ENCODE assay signal across 19 cellular contexts in the genomic region with DNA sequence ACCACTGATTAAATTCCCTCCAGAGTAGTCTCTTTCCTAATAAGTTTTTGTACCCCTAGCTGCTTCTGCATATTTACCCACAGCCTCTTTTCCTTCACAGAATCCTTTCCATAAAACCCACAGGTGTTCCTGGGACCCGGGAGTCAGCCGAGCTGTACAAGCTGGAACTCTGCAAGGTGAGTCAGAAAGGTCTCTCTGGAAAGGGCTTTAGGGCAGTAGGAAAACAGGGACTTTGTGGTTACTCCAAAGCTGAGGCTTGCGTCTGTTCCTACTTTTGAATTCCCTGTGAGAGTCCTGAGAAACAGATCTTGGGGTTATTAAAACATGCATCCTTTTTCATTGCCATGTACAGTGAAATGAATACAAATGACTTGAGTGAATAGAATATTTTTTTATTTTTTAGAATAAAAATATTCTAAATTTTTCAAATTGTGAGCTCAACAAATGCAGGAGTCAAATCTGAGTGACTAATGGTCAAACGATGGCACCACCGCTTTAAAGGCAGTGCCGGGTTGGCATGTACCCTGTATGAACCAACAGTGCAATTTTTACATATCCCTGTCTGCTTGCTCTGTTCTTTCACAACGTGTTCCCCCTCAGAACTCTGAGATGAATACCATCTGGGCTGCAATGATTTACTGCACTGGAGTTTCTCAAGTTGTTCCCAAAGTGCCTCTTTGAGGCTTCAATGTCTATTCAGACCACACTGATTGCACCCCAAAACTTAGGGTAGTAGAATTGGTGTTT.
A peak's percentile ranks its signal among the peaks of the same experiment; 100 is the strongest.
DNase-seq lines count a peak whose midpoint lies in the region; ATAC-seq and TF ChIP-seq lines count a peak whose summit lies in the region.
"Had no signal": no experiment of that assay in that cellular context is flagged by ENCODE, and none has a peak within 500 bp of the region (broad histone marks: within the 10 kb centered on the region; RNA-seq: fewer than 3 reads in every experiment).

No MANE protein-coding gene starts in this region.

- H3K4me2 ChIP-seq in GM23248 (ENCODE audit: unreplicated experiment) (no peak overlapping the region), hepatocyte (no peak overlapping the region)

- no peaks in the 10 kb centered on the region for H3K79me2 ChIP-seq in GM23248 (ENCODE audit: insufficient read depth)
- H3K79me2 ChIP-seq in hepatocyte = no peaks in the 10 kb centered on the region

- H3K36me3 Mint-ChIP-seq in activated CD8-positive, alpha-beta T cell treated with anti-CD3 and anti-CD28 coated beads, Interleukin-2, amount 10 ng/mL, durations not matched to agents 7 days and 5 days (ENCODE audit: low read depth) = no peaks in the 10 kb centered on the region

- DNase-seq in GM23248 (peak; percentile 54), NCI-H69 (lab: John Stamatoyannopoulos, UW) (peak; percentile 23), hepatocyte (ENCODE audit: low spot score) (no peak), sciatic nerve (ENCODE audit: low spot score) (no peak), T1000 (lab: John Stamatoyannopoulos, UW) (no peak)
- no peak for DNase-seq in activated CD8-positive, alpha-beta T cell treated with anti-CD3 and anti-CD28 coated beads, Interleukin-2, amount 10 ng/mL, durations not matched to agents 7 days and 5 days
- DNase-seq: COR-L47; GDM1; NCI-H1105 treated with DMSO at 0.1 percent for 48 hours; NCI-H1694; NCI-H2081 treated with DMSO at 0.1 percent for 48 hours; NCI-H446 treated with DMSO at 0.1 percent for 48 hours; NK-92 treated with Interleukin-12 subunit alpha and Interleukin-12 subunit beta, amount 100 ng/mL, for 24 hours; SHP77 had no signal

- H3K27ac Mint-ChIP-seq in activated CD8-positive, alpha-beta T cell treated with anti-CD3 and anti-CD28 coated beads, Interleukin-2, amount 10 ng/mL, durations not matched to agents 7 days and 5 days = no peak overlapping the region
- H3K27ac Mint-ChIP-seq: B cell had no signal

- H3K4me1 ChIP-seq in GM23248 (ENCODE audit: insufficient read depth) (no peaks in the 10 kb centered on the region), hepatocyte (ENCODE audit: insufficient read depth) (peaks cover 6% of the 10 kb centered on the region), gastroesophageal sphincter (no peaks in the 10 kb centered on the region)

- H3K4me3 Mint-ChIP-seq in activated CD8-positive, alpha-beta T cell treated with anti-CD3 and anti-CD28 coated beads, Interleukin-2, amount 10 ng/mL, durations not matched to agents 7 days and 5 days = no peak overlapping the region
- H3K4me3 Mint-ChIP-seq: B cell had no signal

- H3K9me3 ChIP-seq in GM23248 (ENCODE audit: low read depth) (no peaks in the 10 kb centered on the region), hepatocyte (ENCODE audit: low read depth) (no peaks in the 10 kb centered on the region), gastroesophageal sphincter (no peaks in the 10 kb centered on the region)

- CTCF ChIA-PET in activated CD8-positive, alpha-beta T cell treated with anti-CD3 and anti-CD28 coated beads, Interleukin-2, amount 10 ng/mL, durations not matched to agents 7 days and 5 days (lab: Charles Lee) = no interaction called here

- no peaks in the 10 kb centered on the region for H3K9me3 Mint-ChIP-seq in activated CD8-positive, alpha-beta T cell treated with anti-CD3 and anti-CD28 coated beads, Interleukin-2, amount 10 ng/mL, durations not matched to agents 7 days and 5 days (ENCODE audit: insufficient read depth)

- no peaks in the 10 kb centered on the region for H3K36me3 ChIP-seq in GM23248 (ENCODE audit: low read depth)
- H3K36me3 ChIP-seq in hepatocyte (replicated peaks; ENCODE audit: insufficient read depth, low read depth) = no peaks in the 10 kb centered on the region
- no peaks in the 10 kb centered on the region for H3K36me3 ChIP-seq in gastroesophageal sphincter

- POLR2A ChIA-PET in activated CD8-positive, alpha-beta T cell treated with anti-CD3 and anti-CD28 coated beads, Interleukin-2, amount 10 ng/mL, durations not matched to agents 7 days and 5 days (lab: Charles Lee) = no interaction called here

- no peaks in the 10 kb centered on the region for H3K27me3 ChIP-seq in GM23248 (replicated peaks; ENCODE audit: insufficient read depth)
- H3K27me3 ChIP-seq in hepatocyte = no peaks in the 10 kb centered on the region
- H3K27me3 ChIP-seq in gastroesophageal sphincter = no peaks in the 10 kb centered on the region

- no peaks in the 10 kb centered on the region for H3K27me3 Mint-ChIP-seq in activated CD8-positive, alpha-beta T cell treated with anti-CD3 and anti-CD28 coated beads, Interleukin-2, amount 10 ng/mL, durations not matched to agents 7 days and 5 days (ENCODE audit: low read depth)
- H3K27me3 Mint-ChIP-seq: B cell had no signal

- TF ChIP-seq CTCF in hepatocyte (IDR thresholded peaks at IDR 0.05; ENCODE audit: poor library complexity) (no peak), gastroesophageal sphincter (IDR thresholded peaks at IDR 0.05) (no peak)

- no peak overlapping the region for H3K9ac ChIP-seq in GM23248

- ATAC-seq in sciatic nerve = peak; percentile 84
- no peak for ATAC-seq in activated CD8-positive, alpha-beta T cell treated with anti-CD3 and anti-CD28 coated beads, Interleukin-2, amount 10 ng/mL, durations not matched to agents 7 days and 5 days
- no peak for ATAC-seq in gastroesophageal sphincter
- ATAC-seq: HCT116, K562 had no signal

- 10 to 17% methylated on average over 7 of the region's 7 CpGs for WGBS in GM23248 (ENCODE audit: low coverage in 1 of 2, low lambda C conversion rate in 2 of 2, missing lambda C conversion rate in 2 of 2), 2 experiments
- WGBS in hepatocyte (ENCODE audit: low lambda C conversion rate, missing lambda C conversion rate) = 75% methylated on average over 7 of the region's 7 CpGs
- WGBS in gastroesophageal sphincter (ENCODE audit: low coverage in 1 of 2), 2 donors = 47 to 54% methylated on average over 5 of the region's 7 CpGs

- TF ChIP-seq EP300 in gastroesophageal sphincter (IDR thresholded peaks at IDR 0.05) = no peak

- intact Hi-C loops in sciatic nerve (cut with DNase I) = no loop called here

- no peak for TF ChIP-seq POLR2A in gastroesophageal sphincter (IDR thresholded peaks at IDR 0.05)

- in situ Hi-C loops in GM23248 (cut with MboI) = no loop called here

- H4K20me1 ChIP-seq in GM23248 (ENCODE audit: insufficient read depth) (no peaks in the 10 kb centered on the region), hepatocyte (ENCODE audit: insufficient read depth, poor library complexity, severe bottlenecking) (no peaks in the 10 kb centered on the region)

- H2AFZ ChIP-seq in GM23248 (no peak overlapping the region), hepatocyte (no peak overlapping the region)

- H3K27ac ChIP-seq in GM23248 (no peak overlapping the region), hepatocyte (peak overlapping the region; percentile 44), gastroesophageal sphincter (no peak overlapping the region)
- H3K27ac ChIP-seq: SK-N-MC had no signal

- H3F3A ChIP-seq in GM23248 (ENCODE audit: insufficient read depth) = no peaks in the 10 kb centered on the region

- H3K9me2 ChIP-seq in GM23248 (ENCODE audit: insufficient read depth) = no peaks in the 10 kb centered on the region
- H3K9me2 ChIP-seq in hepatocyte (replicated peaks; ENCODE audit: insufficient read depth) = no peaks in the 10 kb centered on the region

- H3K4me1 Mint-ChIP-seq in activated CD8-positive, alpha-beta T cell treated with anti-CD3 and anti-CD28 coated beads, Interleukin-2, amount 10 ng/mL, durations not matched to agents 7 days and 5 days (ENCODE audit: low read depth) = no peaks in the 10 kb centered on the region
- H3K4me1 Mint-ChIP-seq: B cell had no signal

- H3K4me3 ChIP-seq in GM23248 (no peak overlapping the region), hepatocyte (no peak overlapping the region), gastroesophageal sphincter (no peak overlapping the region)
- H3K4me3 ChIP-seq: K562, SK-N-MC had no signal

Comparison
In these comparisons a context has a peak if more than half of its experiments do, and no peak if none do; other contexts are left out.
1. DNase-seq: peak in GM23248 (single experiment) and NCI-H69 (single experiment); none in hepatocyte (single experiment), sciatic nerve (single experiment), activated CD8-positive, alpha-beta T cell treated with anti-CD3 and anti-CD28 coated beads, Interleukin-2, amount 10 ng/mL, durations not matched to agents 7 days and 5 days (single experiment) and T1000 (single experiment).